Comparison of ENCODE assay signal across 8 cellular contexts in genomic region chr2:19901458-19902271, GRCh38.
DNase-seq lines count a peak whose midpoint lies in the region; ATAC-seq and TF ChIP-seq lines count a peak whose summit lies in the region.

Gene TTC32, minus strand, starts transcription at chr2:19901983. Its CDS starts 129 bp downstream, at chr2:19901854.

- no peaks in the 10 kb centered on the region for H3K27me3 ChIP-seq in OCI-LY3 (ENCODE audit: low read depth, low read length)

- no peak for TF ChIP-seq CTCF in OCI-LY3 (IDR thresholded peaks at IDR 0.05; ENCODE audit: low read depth, low read length)

- H3K36me3 ChIP-seq in OCI-LY3 (replicated peaks; ENCODE audit: low read depth, low read length), result peaks cover 2% of the 10 kb centered on the region

- H4K20me1 ChIP-seq in OCI-LY3 (ENCODE audit: insufficient read depth, low read length), result peaks cover 26% of the 10 kb centered on the region

- H3K27ac ChIP-seq in OCI-LY3 (ENCODE audit: low read length), result peak within 1 kb of the TSS; percentile 80

- peak within 1 kb of the TSS; percentile 84 for H2AFZ ChIP-seq in OCI-LY3 (ENCODE audit: low read depth, low read length)

- H3K79me2 ChIP-seq in OCI-LY3 (ENCODE audit: low read length), result peaks cover 44% of the 10 kb centered on the region

- peak; percentile 91 for ATAC-seq in GM21528 (IDR thresholded peaks at IDR 0.05; ENCODE audit: low FRiP score, unreplicated experiment)

- no peaks in the 10 kb centered on the region for H3K9me3 ChIP-seq in OCI-LY3 (ENCODE audit: insufficient read depth, low read length)

- H3K4me1 ChIP-seq in OCI-LY3 (ENCODE audit: low read length), result peaks cover 39% of the 10 kb centered on the region

- H3K4me3 ChIP-seq in OCI-LY3 (ENCODE audit: low read length), result peak within 1 kb of the TSS; percentile 85

- DNase-seq in DMS 273 treated with DMSO at 0.1 percent for 48 hours (lab: John Stamatoyannopoulos, UW) (peak; percentile 87), HuH-7.5 (ENCODE audit: low spot score) (peak; percentile 78), epidermal melanocyte (ENCODE audit: insufficient read length, low spot score) (peak; percentile 85), middle frontal gyrus (ENCODE audit: extremely low spot score, low spot score) (peak; percentile 87)
- peak; percentile 94 for DNase-seq in activated CD8-positive, alpha-beta memory T cell treated with anti-CD3 and anti-CD28 coated beads, Interleukin-2, amount 50 U/mL, for 48 hours
- peak; percentile 85 to 87 for DNase-seq in stimulated activated CD8-positive, alpha-beta memory T cell treated with anti-CD3 and anti-CD28 coated beads, Interleukin-2, amount 100 ng/mL, for 1 hour (ENCODE audit: low read depth in 2 of 2)

- H3K9ac ChIP-seq in OCI-LY3 (ENCODE audit: low read length), result peak within 1 kb of the TSS; percentile 81

- H3K4me2 ChIP-seq in OCI-LY3 (ENCODE audit: low read length), result peak within 1 kb of the TSS; percentile 91

Comparison
In these comparisons a context has a peak if more than half of its experiments do, and no peak if none do; other contexts are left out.
1. Peak in every context shown above with its lines: DNase-seq, ATAC-seq, H3K4me3 ChIP-seq and H3K27ac ChIP-seq.